Comparison of ENCODE assay signal across 1 cellular context in the genomic region with DNA sequence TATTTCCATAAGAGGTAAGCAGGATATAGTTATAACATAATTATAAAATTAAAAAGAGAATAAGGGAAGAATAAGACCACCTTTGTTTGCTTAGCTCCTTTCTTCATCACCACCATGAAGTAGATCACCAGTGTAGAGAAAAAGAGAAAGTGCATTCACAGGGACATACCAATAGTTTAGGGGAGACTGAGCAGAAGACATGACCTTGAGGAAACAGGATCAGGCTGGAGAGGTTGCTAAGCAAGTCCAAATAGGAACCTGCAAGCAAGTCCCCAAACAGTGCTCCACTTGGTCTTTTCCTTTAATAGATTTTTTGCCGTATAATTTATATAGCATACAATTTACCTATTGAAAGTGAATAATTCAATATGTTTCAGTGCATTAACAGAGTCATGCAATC.
TF ChIP-seq lines count a peak whose summit lies in the region.

No MANE protein-coding gene starts in this region.

TF ChIP-seq in WTC11, 78 proteins besides CTCF, POLR2A, EP300 and RAD21 (continued from another document):
- TF ChIP-seq, protein P1, sequence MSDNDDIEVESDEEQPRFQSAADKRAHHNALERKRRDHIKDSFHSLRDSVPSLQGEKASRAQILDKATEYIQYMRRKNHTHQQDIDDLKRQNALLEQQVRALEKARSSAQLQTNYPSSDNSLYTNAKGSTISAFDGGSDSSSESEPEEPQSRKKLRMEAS (CRISPR knock-in tag; IDR thresholded peaks at IDR 0.05), result no peak
